In the genomic region with DNA sequence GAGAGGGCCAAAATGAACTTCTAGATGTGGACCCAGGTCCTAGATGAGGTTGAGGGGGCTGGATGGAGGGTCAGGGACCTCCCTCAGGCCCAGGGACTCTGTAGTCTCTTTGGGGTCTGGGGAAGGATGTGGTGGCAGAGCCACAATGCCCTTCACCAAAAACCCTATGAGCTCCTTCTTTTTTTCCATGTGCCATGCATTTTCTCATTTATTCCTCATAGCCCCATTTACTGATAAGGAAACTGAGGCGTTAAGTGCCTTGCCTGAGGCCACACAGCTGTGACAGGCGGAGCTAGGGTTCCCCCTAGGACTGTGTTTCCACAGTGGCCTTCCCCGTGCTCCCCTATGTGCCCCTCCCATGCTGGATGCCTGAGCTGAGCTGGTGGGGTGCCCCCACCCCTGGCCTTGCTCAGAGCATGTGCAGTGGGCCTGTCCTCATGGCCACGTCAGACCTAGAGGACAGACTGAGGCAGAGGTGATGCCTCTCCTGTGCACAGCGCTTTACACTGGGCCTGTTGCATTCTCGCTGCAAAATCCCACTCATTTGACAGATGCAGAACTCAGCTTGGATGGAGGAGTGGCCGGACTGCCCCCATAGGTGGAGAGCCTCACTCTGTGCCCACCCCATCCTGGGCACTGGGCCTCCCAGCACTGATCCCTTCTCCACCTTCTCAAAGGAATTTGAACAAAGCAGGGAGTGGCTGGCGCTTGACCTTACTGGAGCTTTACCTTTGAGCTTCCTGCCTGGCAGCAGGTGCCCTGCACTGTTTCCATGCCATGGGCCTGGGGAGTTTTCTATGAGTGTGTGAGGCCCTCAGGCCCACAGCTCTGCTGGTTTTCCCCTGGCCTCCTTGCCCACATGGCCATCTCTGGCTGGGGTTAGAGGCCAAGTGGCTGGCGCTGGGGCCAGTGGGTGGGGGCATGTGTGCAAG, we compare ENCODE assay signal across 8 cellular contexts. TPM values are rescaled to one million over a fixed set of nuclear protein-coding genes. Genes with fewer than 3 reads are reported as not detected.
DNase-seq lines count a peak whose midpoint lies in the region; ATAC-seq and TF ChIP-seq lines count a peak whose summit lies in the region.

No MANE protein-coding gene starts in this region.

- WGBS in adipose tissue, 3 donors, result 41 to 50% (median 46%) methylated on average over 9 of the region's 9 CpGs
- 40 to 45% methylated on average over 9 of the region's 9 CpGs for WGBS in lung, 2 donors
- WGBS in thymus, result 60% methylated on average over 9 of the region's 9 CpGs

- H3K9me3 ChIP-seq in HUES6 (ENCODE audit: control insufficient read depth, insufficient read depth, low read depth, low read length) (peaks cover 8% of the 10 kb centered on the region; the same call in 1 of the 2 replicates), lung (ENCODE audit: control insufficient read depth in 2 of 2, insufficient read depth in 1 of 2, low read length in 1 of 2) (peaks cover 0 to 4% of the 10 kb centered on the region in 2 donors), thymus (ENCODE audit: control insufficient read depth) (peaks cover 3% of the 10 kb centered on the region)

- H3K4me1 ChIP-seq in HUES6 (ENCODE audit: control insufficient read depth, insufficient read depth, low read length) (peaks cover 38% of the 10 kb centered on the region), lung (ENCODE audit: control insufficient read depth in 2 of 2, insufficient read depth in 2 of 2, low read length in 2 of 2) (peaks cover 7 to 35% of the 10 kb centered on the region in 2 donors), thymus (ENCODE audit: control insufficient read depth, insufficient read depth, low read length) (peaks cover 39% of the 10 kb centered on the region)

- no peak overlapping the region for H3K9ac ChIP-seq in HUES6 (ENCODE audit: low read length)

- H3K27me3 ChIP-seq in HUES6 (ENCODE audit: control insufficient read depth, insufficient read depth, low read length) (peaks cover 20% of the 10 kb centered on the region), lung (ENCODE audit: control insufficient read depth, insufficient read depth) (no peaks in the 10 kb centered on the region), thymus (ENCODE audit: control insufficient read depth, insufficient read depth) (no peaks in the 10 kb centered on the region)

- peaks cover 8% of the 10 kb centered on the region; the same call in 1 of the 2 replicates for H3K36me3 ChIP-seq in HUES6 (ENCODE audit: control insufficient read depth, insufficient read depth, low read length)
- peaks cover 0 to 8% of the 10 kb centered on the region in 2 donors for H3K36me3 ChIP-seq in lung (ENCODE audit: control insufficient read depth in 2 of 2, insufficient read depth in 2 of 2, low read length in 2 of 2)
- peaks cover 8% of the 10 kb centered on the region for H3K36me3 ChIP-seq in thymus (ENCODE audit: control insufficient read depth, insufficient read depth)

- DNase-seq in lung (ENCODE audit: low spot score) (peak; percentile 75), NCI-H774 (lab: John Stamatoyannopoulos, UW) (no peak), NCI-H2227 (lab: John Stamatoyannopoulos, UW; ENCODE audit: unreplicated experiment) (no peak), DMS153 treated with DMSO at 0.1 percent for 48 hours (lab: John Stamatoyannopoulos, UW; ENCODE audit: unreplicated experiment) (no peak)

- H3K27ac ChIP-seq in 22Rv1 (peak overlapping the region; percentile 89), HUES6 (ENCODE audit: low read depth, low read length) (no peak overlapping the region), adipose tissue (ENCODE audit: low read depth, low read length) (peak overlapping the region; percentile 89), lung (ENCODE audit: low read depth in 1 of 2, low read length in 1 of 2) (peak overlapping the region; percentile 97), thymus (ENCODE audit: low read depth) (peak overlapping the region; percentile 91)

- TF ChIP-seq CTCF in 22Rv1 (IDR thresholded peaks at IDR 0.05) (no peak), lung (IDR thresholded peaks at IDR 0.05; ENCODE audit: control extremely low read depth, extremely low read depth) (no peak)

- peak overlapping the region; percentile 90 for H3K4me3 ChIP-seq in HUES6 (ENCODE audit: low read depth, low read length)
- no peak overlapping the region for H3K4me3 ChIP-seq in lung
- peak overlapping the region; percentile 98 for H3K4me3 ChIP-seq in thymus (ENCODE audit: low read length)

- ATAC-seq in lung (ENCODE audit: insufficient read depth, low FRiP score), result no peak

RNA-seq across cellular contexts. Expression of gene MAP2K3, which starts 2.5 kb away (rescaled TPM):
- 100 to 1,000 TPM in 1 of 3 donors, 10 to 100 TPM in 2; 16.2 to 102 (median 32.1) TPM for polyA plus RNA-seq in adipose tissue
- total RNA-seq in lung, result 100 to 1,000 TPM in 1 of 2 donors, 10 to 100 TPM in 1; 36.4 to 111 TPM
- 10 to 100 TPM; 53.9 to 99.5 TPM for polyA plus RNA-seq in lung
- polyA plus RNA-seq in thymus, result 33.4 TPM

RNA-seq across cellular contexts. Expression of gene NATD1, which starts 33.8 kb away (rescaled TPM):
- 10 to 100 TPM in 1 of 3 donors, 1 to 10 TPM in 2; 5.2 to 12.8 (median 7.3) TPM for polyA plus RNA-seq in adipose tissue
- total RNA-seq in lung, result 1 to 10 TPM; 6.9 to 8.1 TPM
- polyA plus RNA-seq in lung, result 1 to 10 TPM; 4.8 to 6.3 TPM
- 4.8 TPM for polyA plus RNA-seq in thymus
